ENCODE assay signal across 15 cellular contexts in genomic region chr6:23218751-23219150, GRCh38.
DNase-seq lines count a peak whose midpoint lies in the region; ATAC-seq and TF ChIP-seq lines count a peak whose summit lies in the region.
"Had no signal": no experiment of that assay in that cellular context is flagged by ENCODE, and none has a peak within 500 bp of the region (broad histone marks: within the 10 kb centered on the region; RNA-seq: fewer than 3 reads in every experiment).

No MANE protein-coding gene starts in this region.

- peaks cover 3% of the 10 kb centered on the region for H3K27me3 Mint-ChIP-seq in glutamatergic neuron (ENCODE audit: unreplicated experiment)
- H3K27me3 Mint-ChIP-seq: activated CD8-positive, alpha-beta T cell treated with anti-CD3 and anti-CD28 coated beads for 36 hours; CD4-positive, alpha-beta T cell; stimulated activated naive CD8-positive, alpha-beta T cell treated with anti-CD3 and anti-CD28 coated beads, Interleukin-15, amount 100 ng/mL, for 72 hours had no signal

- no peak overlapping the region for H3K4me3 Mint-ChIP-seq in glutamatergic neuron (ENCODE audit: unreplicated experiment)
- H3K4me3 Mint-ChIP-seq: activated CD8-positive, alpha-beta T cell treated with anti-CD3 and anti-CD28 coated beads for 36 hours; CD4-positive, alpha-beta T cell; stimulated activated naive CD8-positive, alpha-beta T cell treated with anti-CD3 and anti-CD28 coated beads, Interleukin-15, amount 100 ng/mL, for 72 hours had no signal

- TF ChIP-seq CTCF in glutamatergic neuron (IDR thresholded peaks at IDR 0.05; ENCODE audit: partially characterized antibody, unreplicated experiment), result no peak

- peaks cover 20% of the 10 kb centered on the region for H3K4me1 Mint-ChIP-seq in glutamatergic neuron (ENCODE audit: low read depth, unreplicated experiment)
- H3K4me1 Mint-ChIP-seq: stimulated activated naive CD8-positive, alpha-beta T cell treated with anti-CD3 and anti-CD28 coated beads, Interleukin-15, amount 100 ng/mL, for 72 hours had no signal

- DNase-seq in NCI-H1417 (lab: John Stamatoyannopoulos, UW), result peak; percentile 21 to 71 (median 23)
- no peak for DNase-seq in NCI-H1417 treated with DMSO at 0.1 percent for 48 hours (lab: John Stamatoyannopoulos, UW)
- peak; percentile 40 for DNase-seq in NCI-H82 treated with DMSO at 0.1 percent for 48 hours (lab: John Stamatoyannopoulos, UW; ENCODE audit: unreplicated experiment)
- DNase-seq in glutamatergic neuron, result no peak
- peak; percentile 56 for DNase-seq in putamen (ENCODE audit: low spot score)
- DNase-seq: activated CD8-positive, alpha-beta T cell treated with anti-CD3 and anti-CD28 coated beads for 36 hours; activated effector memory CD4-positive, alpha-beta T cell treated with Interleukin-2 at 50 U/mL for 16 hours; CD4-positive, alpha-beta T cell; GF-D8; stimulated activated naive CD8-positive, alpha-beta T cell treated with anti-CD3 and anti-CD28 coated beads, Interleukin-15, amount 100 ng/mL, for 72 hours; uterus had no signal

- H3K27ac Mint-ChIP-seq in glutamatergic neuron (ENCODE audit: unreplicated experiment), result peak overlapping the region; percentile 90
- H3K27ac Mint-ChIP-seq: activated CD8-positive, alpha-beta T cell treated with anti-CD3 and anti-CD28 coated beads for 36 hours; CD4-positive, alpha-beta T cell; stimulated activated naive CD8-positive, alpha-beta T cell treated with anti-CD3 and anti-CD28 coated beads, Interleukin-15, amount 100 ng/mL, for 72 hours had no signal

- no peaks in the 10 kb centered on the region for H3K36me3 Mint-ChIP-seq in glutamatergic neuron (ENCODE audit: unreplicated experiment)

- ATAC-seq in GM18907 (IDR thresholded peaks at IDR 0.05; ENCODE audit: unreplicated experiment), result no peak
- ATAC-seq in GM21717 (IDR thresholded peaks at IDR 0.05; ENCODE audit: unreplicated experiment), result no peak
- no peak for ATAC-seq in GM18517 (IDR thresholded peaks at IDR 0.05; ENCODE audit: unreplicated experiment)
- ATAC-seq: activated CD8-positive, alpha-beta T cell treated with anti-CD3 and anti-CD28 coated beads for 36 hours; Right ventricle myocardium inferior; stimulated activated naive CD8-positive, alpha-beta T cell treated with anti-CD3 and anti-CD28 coated beads, Interleukin-15, amount 100 ng/mL, for 72 hours had no signal

- H3K9me3 Mint-ChIP-seq in glutamatergic neuron (ENCODE audit: unreplicated experiment), result peaks cover 5% of the 10 kb centered on the region
- H3K9me3 Mint-ChIP-seq: activated CD8-positive, alpha-beta T cell treated with anti-CD3 and anti-CD28 coated beads for 36 hours had no signal

Comparison
In these comparisons a context has a peak if more than half of its experiments do, and no peak if none do; other contexts are left out.
1. DNase-seq: peak in NCI-H1417 (3 of 3), NCI-H82 treated with DMSO at 0.1 percent for 48 hours (single experiment) and putamen (single experiment); none in NCI-H1417 treated with DMSO at 0.1 percent for 48 hours (single experiment) and glutamatergic neuron (single experiment).